ENCODE assay signal across 18 cellular contexts in genomic region chr7:130719550-130719949, GRCh38. TPM values are rescaled to one million over a fixed set of nuclear protein-coding genes. Genes with fewer than 3 reads are reported as not detected.
DNase-seq lines count a peak whose midpoint lies in the region; ATAC-seq, FAIRE-seq and TF ChIP-seq lines count a peak whose summit lies in the region.
"Had no signal": no experiment of that assay in that cellular context is flagged by ENCODE, and none has a peak within 500 bp of the region (broad histone marks: within the 10 kb centered on the region; RNA-seq: fewer than 3 reads in every experiment).

No MANE protein-coding gene starts in this region.

- peaks cover 10% of the 10 kb centered on the region for H3K27me3 ChIP-seq in bronchial epithelial cell (ENCODE audit: control insufficient read depth, insufficient read depth, low read length)
- H3K27me3 ChIP-seq: BLaER1 treated with 17β-estradiol and CSF1 and Interleukin-3, amounts not matched to agents 10 nM and 100 nM had no signal

- DNase-seq in Caki2 (ENCODE audit: low read depth) (peak; percentile 40), OCI-M1 (lab: John Stamatoyannopoulos, UW) (peak; percentile 15), bronchial epithelial cell (ENCODE audit: low read depth) (peak; percentile 9), renal cortical epithelial cell (ENCODE audit: low read depth) (peak; percentile 98), GOT3 (lab: John Stamatoyannopoulos, UW) (no peak)
- DNase-seq in NK-92 treated with Interleukin-12 subunit alpha and Interleukin-12 subunit beta, amount 100 ng/mL, for 24 hours (lab: John Stamatoyannopoulos, UW) = no peak
- DNase-seq: CD8-positive, alpha-beta T cell; DMS53; H9; NCI-H1105 treated with DMSO at 0.1 percent for 48 hours; NCI-H1694 treated with DMSO at 0.1 percent for 48 hours; NCI-H510A treated with DMSO at 0.1 percent for 48 hours had no signal

- no peak for TF ChIP-seq CTCF in bronchial epithelial cell (IDR thresholded peaks at IDR 0.05; ENCODE audit: insufficient read depth, low read length, severe bottlenecking)

- H3K4me3 ChIP-seq in bronchial epithelial cell (ENCODE audit: low read depth, low read length) = no peak overlapping the region
- H3K4me3 ChIP-seq: BLaER1 treated with 17β-estradiol and CSF1 and Interleukin-3, amounts not matched to agents 10 nM and 100 nM; PC-9 had no signal

- ATAC-seq in HG03457 (IDR thresholded peaks at IDR 0.05; ENCODE audit: unreplicated experiment) = no peak
- ATAC-seq: CD8-positive, alpha-beta T cell had no signal

- in situ Hi-C loops in Caki2 (cut with HindIII; ENCODE audit: low pct_unique_long_range_greater_than_20kb, low sequenced_read_pairs) = no loop called here

- no peaks in the 10 kb centered on the region for H3K36me3 ChIP-seq in bronchial epithelial cell (ENCODE audit: control insufficient read depth, insufficient read depth, low read length)
- H3K36me3 ChIP-seq: BLaER1 treated with 17β-estradiol and CSF1 and Interleukin-3, amounts not matched to agents 10 nM and 100 nM had no signal

- FAIRE-seq in bronchial epithelial cell (lab: Jason Lieb, UNC) = no peak
- FAIRE-seq: GM12892, GM18507, HTR-8/SVneo had no signal

RNA-seq across cellular contexts. Expression of gene KLF14, which starts 14.5 kb away (rescaled TPM):
- total RNA-seq in Caki2 (2014; rRNA removed; shearing (Covaris generic); ENCODE audit: low replicate concordance) = not detected in 2 replicates
- under 0.01 TPM in 1 of 2 replicates, not detected in the other for total RNA-seq in bronchial epithelial cell
- total RNA-seq in renal cortical epithelial cell = 0.05 TPM in 1 of 2 replicates, not detected in the other
- total RNA-seq: CD8-positive, alpha-beta T cell; H9; PC-9 had no signal

RNA-seq across cellular contexts. Expression of gene TSGA13, which starts 33.2 kb away (rescaled TPM):
- total RNA-seq in Caki2 (2014; rRNA removed; shearing (Covaris generic); ENCODE audit: low replicate concordance) = not detected in 2 replicates
- total RNA-seq in bronchial epithelial cell = not detected in 2 replicates
- not detected in 2 replicates for total RNA-seq in renal cortical epithelial cell
- total RNA-seq: CD8-positive, alpha-beta T cell; H9; PC-9 had no signal

RNA-seq across cellular contexts. Expression of gene COPG2, which starts 51.0 kb away (rescaled TPM):
- 18.2 and 21.6 TPM in 2 replicates for total RNA-seq in Caki2 (2014; rRNA removed; shearing (Covaris generic); ENCODE audit: low replicate concordance)
- total RNA-seq in bronchial epithelial cell (26.6 and 30.3 TPM in 2 replicates), renal cortical epithelial cell (23.6 and 38.7 TPM in 2 replicates)

Comparison
In these comparisons a context has a peak if more than half of its experiments do, and no peak if none do; other contexts are left out.
1. DNase-seq: peak in Caki2 (single experiment), OCI-M1 (single experiment), bronchial epithelial cell (single experiment) and renal cortical epithelial cell (single experiment); none in NK-92 treated with Interleukin-12 subunit alpha and Interleukin-12 subunit beta, amount 100 ng/mL, for 24 hours (single experiment) and GOT3 (single experiment).